Comparison of ENCODE assay signal across 18 cellular contexts in genomic region chr2:206305523-206306245, GRCh38. TPM values are rescaled to one million over a fixed set of nuclear protein-coding genes. Genes with fewer than 3 reads are reported as not detected.
DNase-seq lines count a peak whose midpoint lies in the region; ATAC-seq lines count a peak whose summit lies in the region.
"Had no signal": no experiment of that assay in that cellular context is flagged by ENCODE, and none has a peak within 500 bp of the region (broad histone marks: within the 10 kb centered on the region; RNA-seq: fewer than 3 reads in every experiment).

No MANE protein-coding gene starts in this region.

- DNase-seq in aorta (no peak), DMS53 (lab: John Stamatoyannopoulos, UW) (no peak), kidney tubule cell (ENCODE audit: low spot score) (no peak)
- DNase-seq: amniotic stem cell, COR-L47, foreskin keratinocyte, GM23248, left lung, NCI-H2171, NCI-H774, substantia nigra, WERI-Rb-1 had no signal

- 65 to 67% methylated on average over 3 of the region's 3 CpGs for WGBS in aorta, 2 donors

- no peaks in the 10 kb centered on the region for H3K4me1 ChIP-seq in aorta (ENCODE audit: control insufficient read depth in 1 of 2, insufficient read depth in 2 of 2, low read length in 2 of 2)
- H3K4me1 ChIP-seq: foreskin keratinocyte, left lung, right atrium auricular region had no signal

- H3K36me3 ChIP-seq in aorta (ENCODE audit: control insufficient read depth in 1 of 2, insufficient read depth in 2 of 2, low read length in 1 of 2): no peaks in the 10 kb centered on the region
- H3K36me3 ChIP-seq: left lung, right atrium auricular region had no signal

- H3K9me3 ChIP-seq in aorta (ENCODE audit: control insufficient read depth, low read length): peaks cover 2% of the 10 kb centered on the region
- H3K9me3 ChIP-seq: left lung, right atrium auricular region had no signal

- no peak overlapping the region for H3K27ac ChIP-seq in aorta (ENCODE audit: low read depth in 1 of 2, low read length in 2 of 2)
- H3K27ac ChIP-seq: foreskin keratinocyte, GM23248, left lung, right atrium auricular region, WERI-Rb-1 had no signal

- no peak overlapping the region for H3K4me3 ChIP-seq in aorta (ENCODE audit: low read length in 2 of 2)
- H3K4me3 ChIP-seq: GM23248, left lung, right atrium auricular region had no signal

- no peaks in the 10 kb centered on the region for H3K27me3 ChIP-seq in aorta (ENCODE audit: control insufficient read depth in 1 of 2, insufficient read depth in 2 of 2, low read length in 1 of 2)
- H3K27me3 ChIP-seq: foreskin keratinocyte, left lung, right atrium auricular region had no signal

- peak; percentile 91 for ATAC-seq in GM18858 (IDR thresholded peaks at IDR 0.05; ENCODE audit: unreplicated experiment)
- peak; percentile 84 for ATAC-seq in GM21381 (IDR thresholded peaks at IDR 0.05; ENCODE audit: unreplicated experiment)
- ATAC-seq in HG02973 (IDR thresholded peaks at IDR 0.05; ENCODE audit: unreplicated experiment): peak; percentile 59
- peak; percentile 82 for ATAC-seq in HG03575 (IDR thresholded peaks at IDR 0.05; ENCODE audit: extremely low read depth, insufficient number of reproducible peaks, low FRiP score, unreplicated experiment)
- ATAC-seq in HG02763 (IDR thresholded peaks at IDR 0.05; ENCODE audit: unreplicated experiment): no peak
- ATAC-seq in aorta (ENCODE audit: low FRiP score): no peak
- ATAC-seq: foreskin keratinocyte, left lung had no signal

- intact Hi-C loops in aorta (cut with DNase I): no loop called here

RNA-seq across cellular contexts. Expression of gene ZDBF2, which starts 31.2 kb away (rescaled TPM):
- total RNA-seq in aorta: 10 to 100 TPM; 15.1 to 20.2 TPM
- polyA plus RNA-seq in aorta: 1 to 10 TPM; 2.1 to 3.0 TPM

Comparison
In these comparisons a context has a peak if more than half of its experiments do, and no peak if none do; other contexts are left out.
1. ATAC-seq: peak in GM18858 (single experiment), GM21381 (single experiment), HG02973 (single experiment) and HG03575 (single experiment); none in HG02763 (single experiment) and aorta (single experiment).